In the genomic region with DNA sequence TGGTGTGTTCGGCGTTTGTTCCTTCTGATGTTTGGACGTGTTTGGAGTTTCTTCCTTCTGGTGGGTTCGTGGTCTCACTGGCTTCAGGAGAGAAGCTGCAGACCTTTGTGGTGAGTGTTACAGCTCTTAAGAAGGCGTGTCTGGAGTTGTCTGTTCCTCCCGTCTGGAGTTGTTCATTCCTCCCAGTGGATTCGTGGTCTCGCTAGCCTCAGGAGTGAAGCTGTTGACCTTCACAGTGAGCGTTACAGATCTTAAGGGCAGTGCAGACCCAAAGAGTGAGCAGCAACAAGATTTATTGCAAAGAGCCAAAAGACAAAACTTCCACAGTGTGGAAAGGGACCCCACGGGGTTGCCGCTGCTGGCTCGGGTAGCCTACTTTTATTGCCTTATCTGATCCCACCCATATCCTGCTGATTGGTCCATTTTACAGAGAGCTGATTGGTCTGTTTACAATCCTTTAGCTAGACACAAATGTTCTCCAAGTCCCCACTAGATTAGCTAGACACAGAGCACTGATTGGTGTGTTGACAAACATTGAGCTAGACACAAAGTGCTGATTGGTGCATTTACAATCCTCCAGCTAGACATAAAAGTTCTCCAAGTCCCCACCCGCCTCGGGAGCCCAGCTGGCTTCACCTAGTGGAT, we compare ENCODE assay signal across 2 cellular contexts.
A peak's percentile ranks its signal among the peaks of the same experiment; 100 is the strongest.
TF ChIP-seq lines count a peak whose summit lies in the region.

No MANE protein-coding gene starts in this region.

TF ChIP-seq in A549, 52 proteins besides CTCF, POLR2A, EP300 and RAD21:
- peak; percentile 61 for TF ChIP-seq MAFK (IDR thresholded peaks at IDR 0.05; ENCODE audit: partially characterized antibody)

TF ChIP-seq in K562, 482 proteins besides CTCF, POLR2A, EP300 and RAD21:
- TF ChIP-seq DMBX1 (CRISPR knock-in tag; IDR thresholded peaks at IDR 0.05; ENCODE audit: borderline replicate concordance) (peak; percentile 53; the same call in 1 of the 2 replicates), NFYB (IDR thresholded peaks at IDR 0.05; ENCODE audit: extremely low read depth, insufficient read length) (peak; percentile 79), ZNF316 (IDR thresholded peaks at IDR 0.05) (peak; percentile 58), ZNF311 (CRISPR knock-in tag; IDR thresholded peaks at IDR 0.05) (0 out of 2 replicates have a peak, but pooled peaks have one; percentile 7), C11orf30 (IDR thresholded peaks at IDR 0.05; ENCODE audit: low read depth) (peak; percentile 57), TSC22D4 (tag; IDR thresholded peaks at IDR 0.05) (0 out of 2 replicates have a peak, but pooled peaks have one; percentile 16)
- TF ChIP-seq, protein P1, sequence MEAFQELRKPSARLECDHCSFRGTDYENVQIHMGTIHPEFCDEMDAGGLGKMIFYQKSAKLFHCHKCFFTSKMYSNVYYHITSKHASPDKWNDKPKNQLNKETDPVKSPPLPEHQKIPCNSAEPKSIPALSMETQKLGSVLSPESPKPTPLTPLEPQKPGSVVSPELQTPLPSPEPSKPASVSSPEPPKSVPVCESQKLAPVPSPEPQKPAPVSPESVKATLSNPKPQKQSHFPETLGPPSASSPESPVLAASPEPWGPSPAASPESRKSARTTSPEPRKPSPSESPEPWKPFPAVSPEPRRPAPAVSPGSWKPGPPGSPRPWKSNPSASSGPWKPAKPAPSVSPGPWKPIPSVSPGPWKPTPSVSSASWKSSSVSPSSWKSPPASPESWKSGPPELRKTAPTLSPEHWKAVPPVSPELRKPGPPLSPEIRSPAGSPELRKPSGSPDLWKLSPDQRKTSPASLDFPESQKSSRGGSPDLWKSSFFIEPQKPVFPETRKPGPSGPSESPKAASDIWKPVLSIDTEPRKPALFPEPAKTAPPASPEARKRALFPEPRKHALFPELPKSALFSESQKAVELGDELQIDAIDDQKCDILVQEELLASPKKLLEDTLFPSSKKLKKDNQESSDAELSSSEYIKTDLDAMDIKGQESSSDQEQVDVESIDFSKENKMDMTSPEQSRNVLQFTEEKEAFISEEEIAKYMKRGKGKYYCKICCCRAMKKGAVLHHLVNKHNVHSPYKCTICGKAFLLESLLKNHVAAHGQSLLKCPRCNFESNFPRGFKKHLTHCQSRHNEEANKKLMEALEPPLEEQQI (IDR thresholded peaks at IDR 0.05): 0 out of 2 replicates have a peak, but pooled peaks have one; percentile 62
